ENCODE assay signal across 9 cellular contexts in genomic region chr4:104015680-104016079, GRCh38.
DNase-seq lines count a peak whose midpoint lies in the region; ATAC-seq and TF ChIP-seq lines count a peak whose summit lies in the region.
"Had no signal": no experiment of that assay in that cellular context is flagged by ENCODE, and none has a peak within 500 bp of the region (broad histone marks: within the 10 kb centered on the region; RNA-seq: fewer than 3 reads in every experiment).

No MANE protein-coding gene starts in this region.

- TF ChIP-seq CTCF in mesothelial cell of epicardium (IDR thresholded peaks at IDR 0.05; ENCODE audit: unreplicated experiment), result peak; percentile 15

- no peak overlapping the region for H3K4me3 ChIP-seq in Karpas-422 (ENCODE audit: low read length)
- no peak overlapping the region for H3K4me3 ChIP-seq in adipocyte (ENCODE audit: low read length)
- H3K4me3 ChIP-seq: lung had no signal

- no peaks in the 10 kb centered on the region for H3K9me3 Mint-ChIP-seq in mesothelial cell of epicardium

- H3K27me3 Mint-ChIP-seq in mesothelial cell of epicardium (ENCODE audit: low read depth), result no peaks in the 10 kb centered on the region

- H3K27ac Mint-ChIP-seq in mesothelial cell of epicardium, result no peak overlapping the region

- no peaks in the 10 kb centered on the region for H3K36me3 ChIP-seq in Karpas-422 (ENCODE audit: insufficient read depth, low read length)
- H3K36me3 ChIP-seq in adipocyte (ENCODE audit: control insufficient read depth, insufficient read depth, low read length, severe bottlenecking), result no peaks in the 10 kb centered on the region

- H3K4me1 ChIP-seq in Karpas-422 (ENCODE audit: low read length) (no peaks in the 10 kb centered on the region), adipocyte (ENCODE audit: control insufficient read depth, insufficient read depth, low read length) (no peaks in the 10 kb centered on the region)

- H3K4me3 Mint-ChIP-seq in mesothelial cell of epicardium, result no peak overlapping the region

- no peak for ATAC-seq in left colon
- ATAC-seq in HG03439 (IDR thresholded peaks at IDR 0.05; ENCODE audit: unreplicated experiment), result no peak
- no peak for ATAC-seq in GM21390 (IDR thresholded peaks at IDR 0.05; ENCODE audit: unreplicated experiment)

- H3K9me3 ChIP-seq in Karpas-422 (ENCODE audit: low read length) (no peaks in the 10 kb centered on the region), adipocyte (ENCODE audit: control insufficient read depth, low read length) (no peaks in the 10 kb centered on the region)

- no peak overlapping the region for H3K27ac ChIP-seq in Karpas-422 (ENCODE audit: low read length)

- H3K27me3 ChIP-seq in Karpas-422 (ENCODE audit: low read length), result no peaks in the 10 kb centered on the region
- no peaks in the 10 kb centered on the region for H3K27me3 ChIP-seq in adipocyte (replicated peaks; ENCODE audit: control insufficient read depth, insufficient read depth, low read length)

- no peaks in the 10 kb centered on the region for H3K9me2 ChIP-seq in Karpas-422 (replicated peaks; ENCODE audit: insufficient read depth, low read length)

- H3K79me2 ChIP-seq in Karpas-422 (ENCODE audit: low read length), result no peaks in the 10 kb centered on the region

- intact Hi-C loops in left colon (cut with DNase I, micrococcal nuclease), result no loop called here

- no peak overlapping the region for H3K4me2 ChIP-seq in Karpas-422 (ENCODE audit: low read depth, low read length, poor library complexity, severe bottlenecking)

- no peaks in the 10 kb centered on the region for H3K36me3 Mint-ChIP-seq in mesothelial cell of epicardium

- no peaks in the 10 kb centered on the region for H3K4me1 Mint-ChIP-seq in mesothelial cell of epicardium

- no peaks in the 10 kb centered on the region for H4K20me1 ChIP-seq in Karpas-422 (ENCODE audit: insufficient read depth, low read depth, low read length)

- H2AFZ ChIP-seq in Karpas-422 (ENCODE audit: low read length), result no peak overlapping the region

- DNase-seq in ELR (ENCODE audit: low read depth), result peak; percentile 2
- DNase-seq in Karpas-422, result peak; percentile 56
- peak; percentile 6 for DNase-seq in adipocyte (ENCODE audit: low read depth)
- DNase-seq in mesothelial cell of epicardium (ENCODE audit: low spot score in 2 of 2, unreplicated experiment in 2 of 2), result no peak
- DNase-seq in left colon, result no peak
- no peak for DNase-seq in AG20443 (ENCODE audit: low spot score)

- H3K9ac ChIP-seq in Karpas-422 (ENCODE audit: low read length), result no peak overlapping the region
- H3K9ac ChIP-seq in adipocyte (ENCODE audit: low read length), result no peak overlapping the region

Comparison
In these comparisons a context has a peak if more than half of its experiments do, and no peak if none do; other contexts are left out.
1. DNase-seq: peak in ELR (single experiment), Karpas-422 (single experiment) and adipocyte (single experiment); none in mesothelial cell of epicardium (0 of 2), left colon (0 of 2) and AG20443 (single experiment).